Comparison of ENCODE assay signal across 8 cellular contexts in genomic region chr4:183504064-183504929, GRCh38. TPM values are rescaled to one million over a fixed set of nuclear protein-coding genes. Genes with fewer than 3 reads are reported as not detected.
DNase-seq lines count a peak whose midpoint lies in the region; ATAC-seq and TF ChIP-seq lines count a peak whose summit lies in the region.

No MANE protein-coding gene starts in this region.

- H3K27ac ChIP-seq in VCaP (peak overlapping the region; percentile 97), mammary epithelial cell (ENCODE audit: insufficient read depth, low read depth, low read length) (peak overlapping the region; percentile 93), smooth muscle cell (ENCODE audit: low read depth) (peak overlapping the region; percentile 97)

- DNase-seq in ACHN (peak; percentile 95), NCI-H2171 treated with DMSO at 0.1 percent for 48 hours (lab: John Stamatoyannopoulos, UW) (peak; percentile 84), mammary epithelial cell (peak; percentile 99), iPS-NIHi11 (ENCODE audit: low spot score) (peak; percentile 92), smooth muscle cell (lab: John Stamatoyannopoulos, UW; ENCODE audit: unreplicated experiment) (peak; percentile 97)

- H3F3A ChIP-seq in smooth muscle cell (ENCODE audit: low read depth): peaks cover 4% of the 10 kb centered on the region

- in situ Hi-C loops in ACHN (cut with HindIII; ENCODE audit: low pct_ligation_motif_present, low pct_unique_long_range_greater_than_20kb, low sequenced_read_pairs) (no loop called here), mammary epithelial cell (cut with MboI; ENCODE audit: low sequenced_read_pairs in 2 of 2) (loop anchor here in 1 of 2 donors (25.0 kb wide), 1 partner anchor 158 kb away; the partner anchor contains the start of genes RWDD4 and TRAPPC11)

- WGBS in mammary epithelial cell (ENCODE audit: low coverage, missing lambda C conversion rate): 4% methylated on average over 7 of the region's 106 CpGs
- WGBS in smooth muscle cell (ENCODE audit: low lambda C conversion rate): under 1% methylated on average over 76 of the region's 106 CpGs

- ATAC-seq in GM18868 (IDR thresholded peaks at IDR 0.05; ENCODE audit: unreplicated experiment) (peak; percentile 64), HG03108 (IDR thresholded peaks at IDR 0.05; ENCODE audit: unreplicated experiment) (peak; percentile 71)

- no TSS peak for BruUV-seq in mammary epithelial cell (replicated peaks; lab: Mats Ljungman, UMichigan)

- H3K9ac ChIP-seq in mammary epithelial cell (ENCODE audit: insufficient read depth, low read length): peak overlapping the region; percentile 92
- H3K9ac ChIP-seq in smooth muscle cell (ENCODE audit: low read depth): peak overlapping the region; percentile 90

- H4K20me1 ChIP-seq in mammary epithelial cell (ENCODE audit: insufficient read depth, low read length): no peaks in the 10 kb centered on the region
- H4K20me1 ChIP-seq in smooth muscle cell (ENCODE audit: low read depth): peaks cover 28% of the 10 kb centered on the region

- no peaks in the 10 kb centered on the region for H3K36me3 ChIP-seq in mammary epithelial cell (ENCODE audit: insufficient read depth, low read length)
- no peaks in the 10 kb centered on the region for H3K36me3 ChIP-seq in smooth muscle cell (ENCODE audit: low read depth)

- dilution Hi-C loops in mammary epithelial cell (cut with HindIII; ENCODE audit: low sequenced_read_pairs): no loop called here

- H3K4me2 ChIP-seq in mammary epithelial cell (ENCODE audit: insufficient read depth, low read depth, low read length) (peak overlapping the region; percentile 92), smooth muscle cell (peak overlapping the region; percentile 99)

- H2AFZ ChIP-seq in mammary epithelial cell (ENCODE audit: low read depth, low read length) (peak overlapping the region; percentile 97), smooth muscle cell (ENCODE audit: low read depth) (peak overlapping the region; percentile 75)

- no peaks in the 10 kb centered on the region for H3K9me3 ChIP-seq in mammary epithelial cell (replicated peaks; ENCODE audit: insufficient read depth, low read length)
- H3K9me3 ChIP-seq in smooth muscle cell (replicated peaks; ENCODE audit: low read depth): no peaks in the 10 kb centered on the region

- H3K79me2 ChIP-seq in mammary epithelial cell (ENCODE audit: insufficient read depth, low read length) (peaks cover 81% of the 10 kb centered on the region), smooth muscle cell (ENCODE audit: low read depth) (peaks cover 43% of the 10 kb centered on the region)

- H3K4me1 ChIP-seq in mammary epithelial cell (ENCODE audit: insufficient read depth, low read length) (peaks cover 13% of the 10 kb centered on the region), smooth muscle cell (ENCODE audit: low read depth) (peaks cover 16% of the 10 kb centered on the region)

- H3K27me3 ChIP-seq in mammary epithelial cell (ENCODE audit: insufficient read depth, low read length) (no peaks in the 10 kb centered on the region), smooth muscle cell (ENCODE audit: low read depth) (no peaks in the 10 kb centered on the region)

- peak; percentile 69 for TF ChIP-seq CTCF in VCaP (conservative IDR thresholded peaks at IDR 0.05)
- TF ChIP-seq CTCF in mammary epithelial cell (conservative IDR thresholded peaks at IDR 0.05 in 1 of 2, IDR thresholded peaks at IDR 0.05 in 1 of 2; ENCODE audit: extremely low read depth in 1 of 2, insufficient read depth in 1 of 2, low read depth in 1 of 2, low read length in 2 of 2): peak in 1 of 2 donors; percentile 36
- TF ChIP-seq CTCF in smooth muscle cell (IDR thresholded peaks at IDR 0.05; ENCODE audit: borderline replicate concordance, insufficient read depth, poor library complexity, severe bottlenecking): no peak

- intact Hi-C loops in mammary epithelial cell (cut with micrococcal nuclease): loop anchor here (1.0 to 2.0 kb wide), 4 partner anchors 11 to 99 kb away; partner anchors contain the start of gene CDKN2AIP

- H3K4me3 ChIP-seq in mammary epithelial cell (replicated peaks in 1 of 3; ENCODE audit: insufficient read depth in 1 of 3, low read depth in 2 of 3, low read length in 3 of 3) (peak overlapping the region; percentile 88 to 98 (median 98)), smooth muscle cell (peak overlapping the region; percentile 89)

- CTCF ChIA-PET in mammary epithelial cell (lab: Charles Lee; ENCODE audit: low non-redundant PET): interaction anchor here (0.6 to 1.0 kb wide), 2 partner anchors 27 to 98 kb away, joined by 3 to 6 read pairs; no protein-coding TSS in a partner anchor

RNA-seq across cellular contexts. Expression of gene ING2, which starts 0.6 kb away (rescaled TPM):
- total RNA-seq in mammary epithelial cell: 10 to 100 TPM in 1 of 2 donors, 1 to 10 TPM in 1; 4.8 to 16.6 TPM
- 8.6 TPM for polyA plus RNA-seq in mammary epithelial cell
- polyA minus RNA-seq in mammary epithelial cell: 7.9 TPM
- total RNA-seq in smooth muscle cell: 16.3 and 19.4 TPM in 2 replicates
- polyA plus RNA-seq in smooth muscle cell: 27.4 and 30.1 TPM in 2 replicates

RNA-seq across cellular contexts. Expression of gene CDKN2AIP, which starts 59.9 kb away (rescaled TPM):
- total RNA-seq in mammary epithelial cell: 10 to 100 TPM; 12.7 to 14.3 TPM
- polyA plus RNA-seq in mammary epithelial cell: 9.9 TPM
- polyA minus RNA-seq in mammary epithelial cell: not detected
- total RNA-seq in smooth muscle cell: 27.2 and 32.1 TPM in 2 replicates
- polyA plus RNA-seq in smooth muscle cell: 12.4 and 13.0 TPM in 2 replicates

Comparison
In these comparisons a context has a peak if more than half of its experiments do, and no peak if none do; other contexts are left out.
1. Peak in every context shown above with its lines: DNase-seq, ATAC-seq, H3K4me3 ChIP-seq and H3K27ac ChIP-seq.